In genomic region chr14:64112859-64113258, GRCh38 we compare ENCODE assay signal across 12 cellular contexts.
DNase-seq lines count a peak whose midpoint lies in the region; ATAC-seq, FAIRE-seq and TF ChIP-seq lines count a peak whose summit lies in the region.
"Had no signal": no experiment of that assay in that cellular context is flagged by ENCODE, and none has a peak within 500 bp of the region (broad histone marks: within the 10 kb centered on the region; RNA-seq: fewer than 3 reads in every experiment).

No MANE protein-coding gene starts in this region.

- intact Hi-C loops in heart left ventricle (cut with DNase I) (no loop called here), Right ventricle myocardium inferior (cut with DNase I) (no loop called here), aorta (cut with DNase I) (no loop called here)

- no peak for FAIRE-seq in GM12892 (lab: Jason Lieb, UNC)

- WGBS in heart left ventricle, 4 donors, result 72 to 91% (median 80%) methylated on average over 10 of the region's 10 CpGs
- 15 to 17% methylated on average over 10 of the region's 10 CpGs for WGBS in aorta, 2 donors

- no peak for TF ChIP-seq CTCF in heart left ventricle (IDR thresholded peaks at IDR 0.05)

- no peak for TF ChIP-seq POLR2A in heart left ventricle (IDR thresholded peaks at IDR 0.05)
- no peak for TF ChIP-seq POLR2A in GM12892 (IDR thresholded peaks at IDR 0.05; ENCODE audit: low read depth, low read length)

- ATAC-seq in heart left ventricle (peak; percentile 33 to 57 (median 44)), Right ventricle myocardium inferior (no peak), aorta (ENCODE audit: low FRiP score) (no peak)
- ATAC-seq: natural killer cell had no signal

- peak overlapping the region in 4 of 12 donors; percentile 2 to 28 (median 21) for H3K4me3 ChIP-seq in heart left ventricle
- H3K4me3 ChIP-seq in duodenal mucosa (ENCODE audit: low read depth in 1 of 2, low read length in 2 of 2), result peak overlapping the region; percentile 57 to 65
- no peak overlapping the region for H3K4me3 ChIP-seq in mucosa of stomach (ENCODE audit: low read length)
- H3K4me3 ChIP-seq in aorta (ENCODE audit: low read length in 2 of 2), result no peak overlapping the region

- H3K27me3 ChIP-seq in heart left ventricle, result no peaks in the 10 kb centered on the region
- H3K27me3 ChIP-seq in duodenal mucosa (ENCODE audit: control insufficient read depth in 1 of 2, insufficient read depth in 2 of 2, low read length in 2 of 2), result no peaks in the 10 kb centered on the region
- H3K27me3 ChIP-seq in mucosa of stomach (ENCODE audit: control insufficient read depth, insufficient read depth, low read length), result no peaks in the 10 kb centered on the region
- no peaks in the 10 kb centered on the region for H3K27me3 ChIP-seq in aorta (ENCODE audit: control insufficient read depth in 1 of 2, insufficient read depth in 2 of 2, low read length in 1 of 2)

- H3K4me1 ChIP-seq in heart left ventricle (peaks cover 0 to 7% (median 4%) of the 10 kb centered on the region in 12 donors), duodenal mucosa (ENCODE audit: control insufficient read depth in 1 of 2, insufficient read depth in 2 of 2, low read length in 2 of 2) (peaks cover 3 to 13% of the 10 kb centered on the region in 2 donors), mucosa of stomach (ENCODE audit: control insufficient read depth, insufficient read depth, low read length) (peaks cover 11% of the 10 kb centered on the region), aorta (ENCODE audit: control insufficient read depth in 1 of 2, insufficient read depth in 2 of 2, low read length in 2 of 2) (peaks cover 0 to 2% of the 10 kb centered on the region in 2 donors)

- peak overlapping the region; percentile 5 to 48 for H3K9ac ChIP-seq in duodenal mucosa (ENCODE audit: low read depth in 1 of 2, low read length in 2 of 2)
- peak overlapping the region; percentile 29 for H3K9ac ChIP-seq in mucosa of stomach (ENCODE audit: low read length)

- H3K27ac ChIP-seq in heart left ventricle, result peak overlapping the region in 7 of 12 donors; percentile 0 to 60 (median 37)
- peak overlapping the region; percentile 53 for H3K27ac ChIP-seq in duodenal mucosa (ENCODE audit: low read depth, low read length)
- peak overlapping the region; percentile 64 to 70 for H3K27ac ChIP-seq in aorta (ENCODE audit: low read depth in 1 of 2, low read length in 2 of 2)

- DNase-seq in heart left ventricle (no peak), Right ventricle myocardium inferior (ENCODE audit: missing footprints) (no peak), aorta (no peak), GM12892 (ENCODE audit: insufficient read length) (no peak), NCI-H1694 (lab: John Stamatoyannopoulos, UW) (no peak)
- no peak for DNase-seq in NK-92 treated with Interleukin-12 subunit alpha and Interleukin-12 subunit beta, amount 100 ng/mL, for 24 hours (lab: John Stamatoyannopoulos, UW)
- DNase-seq: activated CD4-positive, alpha-beta T cell treated with anti-CD3 and anti-CD28 coated beads, Interleukin-2, amount 50 U/mL, for 48 hours; effector memory CD4-positive, alpha-beta T cell; natural killer cell; stimulated activated CD4-positive, alpha-beta T cell treated with anti-CD3 and anti-CD28 coated beads, Interleukin-15, amount 100 ng/mL, for 24 hours had no signal

- no peaks in the 10 kb centered on the region for H3K9me3 ChIP-seq in heart left ventricle
- H3K9me3 ChIP-seq in duodenal mucosa (ENCODE audit: control insufficient read depth in 1 of 2, low read length in 2 of 2), result no peaks in the 10 kb centered on the region
- H3K9me3 ChIP-seq in mucosa of stomach (ENCODE audit: control insufficient read depth, low read length), result no peaks in the 10 kb centered on the region
- no peaks in the 10 kb centered on the region for H3K9me3 ChIP-seq in aorta (ENCODE audit: control insufficient read depth, low read length)

- H3K36me3 ChIP-seq in heart left ventricle, result peaks cover 0 to 74% (median 54%) of the 10 kb centered on the region in 9 donors
- peaks cover 0 to 13% of the 10 kb centered on the region in 2 donors for H3K36me3 ChIP-seq in duodenal mucosa (ENCODE audit: control insufficient read depth in 1 of 2, insufficient read depth in 2 of 2, low read length in 2 of 2)
- no peaks in the 10 kb centered on the region for H3K36me3 ChIP-seq in mucosa of stomach (ENCODE audit: control insufficient read depth, insufficient read depth, low read length)
- no peaks in the 10 kb centered on the region for H3K36me3 ChIP-seq in aorta (ENCODE audit: control insufficient read depth in 1 of 2, insufficient read depth in 2 of 2, low read length in 1 of 2)

Comparison
In these comparisons a context has a peak if more than half of its experiments do, and no peak if none do; other contexts are left out.
1. ATAC-seq: peak in heart left ventricle (4 of 4); none in Right ventricle myocardium inferior (single experiment) and aorta (single experiment).
2. H3K4me3 ChIP-seq: peak in duodenal mucosa (2 of 2); none in mucosa of stomach (single experiment) and aorta (0 of 2).
3. Peak in every context shown above with its lines, with median percentiles within 50 percentile points of each other: H3K27ac ChIP-seq.